15 cellular contexts compared by ENCODE assay signal in the genomic region with DNA sequence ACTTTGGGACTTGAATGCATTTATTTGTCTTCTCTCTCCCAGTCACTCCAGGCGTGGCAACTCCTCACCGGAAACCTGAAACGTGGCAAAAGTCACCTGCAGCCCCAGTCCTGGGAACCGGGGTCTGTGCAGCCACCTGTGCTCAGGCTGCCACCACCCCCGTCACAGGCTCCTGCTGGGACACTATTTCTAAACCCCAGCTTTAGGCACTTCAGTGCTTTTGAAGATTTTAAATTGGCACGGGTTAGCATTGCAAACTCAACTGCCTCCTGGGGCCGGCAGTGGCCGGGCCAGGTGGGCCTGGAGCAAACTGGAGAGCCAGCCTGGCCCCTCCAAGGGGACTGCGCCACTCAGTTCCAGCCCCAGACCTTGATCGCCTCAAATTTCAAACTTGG.
DNase-seq lines count a peak whose midpoint lies in the region; ATAC-seq, FAIRE-seq and TF ChIP-seq lines count a peak whose summit lies in the region.
"Had no signal": no experiment of that assay in that cellular context is flagged by ENCODE, and none has a peak within 500 bp of the region (broad histone marks: within the 10 kb centered on the region; RNA-seq: fewer than 3 reads in every experiment).

No MANE protein-coding gene starts in this region.

- FAIRE-seq in HepG2 (lab: Jason Lieb, UNC): no peak
- FAIRE-seq: A549, GM12878, GM18507, HTR-8/SVneo had no signal

- no peak overlapping the region for H3K9ac ChIP-seq in liver (ENCODE audit: low read depth in 1 of 2, low read length in 2 of 2)
- no peak overlapping the region for H3K9ac ChIP-seq in HepG2 (ENCODE audit: insufficient read depth, low read depth, low read length)
- H3K9ac ChIP-seq in colonic mucosa (ENCODE audit: low read depth in 2 of 2, low read length in 2 of 2): no peak overlapping the region

- no peak overlapping the region for H3K4me2 ChIP-seq in HepG2 (ENCODE audit: low read depth, low read length)
- H3K4me2 ChIP-seq: A549 had no signal

- H3K36me3 ChIP-seq in liver (ENCODE audit: control insufficient read depth in 4 of 4, insufficient read depth in 3 of 4, low read depth in 1 of 4, low read length in 3 of 4) (no peaks in the 10 kb centered on the region), HepG2 (replicated peaks in 1 of 2; ENCODE audit: control insufficient read depth in 1 of 2, insufficient read depth in 2 of 2, low read length in 2 of 2) (peaks cover 2 to 12% of the 10 kb centered on the region in 2 experiments; a peak in 1 of 5 replicates), right lobe of liver (no peaks in the 10 kb centered on the region), colonic mucosa (no peaks in the 10 kb centered on the region)

- TF ChIP-seq EP300 in HepG2 (IDR thresholded peaks at IDR 0.05; ENCODE audit: low read depth in 2 of 2, low read length in 2 of 2) (no peak), HepG2 (CRISPR knock-in tag; IDR thresholded peaks at IDR 0.05; ENCODE audit: borderline replicate concordance) (no peak)

- no peaks in the 10 kb centered on the region; the same call in 1 of the 2 replicates for H4K20me1 ChIP-seq in HepG2 (ENCODE audit: insufficient read depth, low read length)

- peaks cover 4% of the 10 kb centered on the region for H3K27me3 Mint-ChIP-seq in T-helper 17 cell

- peak overlapping the region; percentile 46 to 47 for H3K27ac ChIP-seq in liver (ENCODE audit: low read depth in 1 of 2, low read length in 2 of 2)
- no peak overlapping the region for H3K27ac ChIP-seq in HepG2 (ENCODE audit: extremely low read length, insufficient read depth, low read length)
- no peak overlapping the region for H3K27ac ChIP-seq in right lobe of liver
- no peak overlapping the region for H3K27ac ChIP-seq in colonic mucosa

- H3K27me3 ChIP-seq in liver (ENCODE audit: control insufficient read depth in 4 of 4, insufficient read depth in 4 of 4, low read length in 3 of 4) (no peaks in the 10 kb centered on the region), HepG2 (ENCODE audit: control insufficient read depth in 1 of 2, insufficient read depth in 2 of 2, low read length in 2 of 2) (no peaks in the 10 kb centered on the region), right lobe of liver (no peaks in the 10 kb centered on the region), colonic mucosa (no peaks in the 10 kb centered on the region)

- POLR2A ChIA-PET in HepG2 (lab: Yijun Ruan, JAX): no interaction called here

- TF ChIP-seq RAD21 in liver (IDR thresholded peaks at IDR 0.05) (no peak), HepG2 (CRISPR knock-in tag; IDR thresholded peaks at IDR 0.05) (no peak)

- no peak overlapping the region for H3K4me3 ChIP-seq in liver (ENCODE audit: low read depth in 1 of 3, low read length in 3 of 3)
- no peak overlapping the region for H3K4me3 ChIP-seq in HepG2 (replicated peaks in 1 of 3; ENCODE audit: insufficient read depth in 1 of 3, low read depth in 2 of 3, low read length in 3 of 3)
- no peak overlapping the region for H3K4me3 ChIP-seq in right lobe of liver
- H3K4me3 ChIP-seq in colonic mucosa: no peak overlapping the region
- H3K4me3 ChIP-seq: A549, GM12878 had no signal

- CTCF ChIA-PET in HepG2 (lab: Yijun Ruan, JAX; ENCODE audit: low intra/inter-chr PET ratio, low total read pairs): no interaction called here

- no peak for TF ChIP-seq CTCF in liver (IDR thresholded peaks at IDR 0.05; ENCODE audit: low read depth, low read length, missing input control)
- no peak for TF ChIP-seq CTCF in HepG2 (CRISPR knock-in tag; IDR thresholded peaks at IDR 0.05)
- no peak for TF ChIP-seq CTCF in right lobe of liver (IDR thresholded peaks at IDR 0.05)
- TF ChIP-seq CTCF in colonic mucosa (IDR thresholded peaks at IDR 0.05): no peak

- H3K27ac Mint-ChIP-seq in T-helper 17 cell: no peak overlapping the region
- H3K27ac Mint-ChIP-seq: CD8-positive, alpha-beta memory T cell; HFFc6 had no signal

- peaks cover 4% of the 10 kb centered on the region for H3K4me1 Mint-ChIP-seq in T-helper 17 cell
- H3K4me1 Mint-ChIP-seq: CD8-positive, alpha-beta memory T cell had no signal

- peak overlapping the region; percentile 31 for H3K4me3 Mint-ChIP-seq in T-helper 17 cell
- H3K4me3 Mint-ChIP-seq: CD8-positive, alpha-beta memory T cell; HFFc6 had no signal

- H3K79me2 ChIP-seq in HepG2 (ENCODE audit: insufficient read depth, low read length): peaks cover 2% of the 10 kb centered on the region

- H2AFZ ChIP-seq in HepG2 (ENCODE audit: low read length): no peak overlapping the region

- peaks cover 0 to 31% (median 21%) of the 10 kb centered on the region in 4 donors for H3K4me1 ChIP-seq in liver (ENCODE audit: control insufficient read depth in 4 of 4, insufficient read depth in 4 of 4, low read length in 3 of 4)
- peaks cover 21% of the 10 kb centered on the region for H3K4me1 ChIP-seq in HepG2 (ENCODE audit: insufficient read depth, low read length)
- peaks cover 0 to 40% (median 0%) of the 10 kb centered on the region in 4 donors for H3K4me1 ChIP-seq in right lobe of liver
- H3K4me1 ChIP-seq in colonic mucosa: no peaks in the 10 kb centered on the region

- in situ Hi-C loops in HepG2 (cut with HindIII; ENCODE audit: extremely low pct_ligation_motif_present, low pct_unique_long_range_greater_than_20kb): no loop called here

- H3K9me3 ChIP-seq in liver (ENCODE audit: control insufficient read depth in 4 of 4, low read length in 3 of 4): no peaks in the 10 kb centered on the region
- no peaks in the 10 kb centered on the region for H3K9me3 ChIP-seq in HepG2 (ENCODE audit: low read length)
- H3K9me3 ChIP-seq in T-helper 17 cell (ENCODE audit: control insufficient read depth, low read length, poor library complexity, severe bottlenecking): no peaks in the 10 kb centered on the region
- H3K9me3 ChIP-seq in right lobe of liver: no peaks in the 10 kb centered on the region
- H3K9me3 ChIP-seq in colonic mucosa: no peaks in the 10 kb centered on the region
- H3K9me3 ChIP-seq: A549 had no signal

- WGBS in liver: 83% methylated on average over 10 of the region's 10 CpGs
- WGBS in HepG2 (ENCODE audit: low lambda C conversion rate): 95% methylated on average over 7 of the region's 10 CpGs
- WGBS in right lobe of liver (ENCODE audit: insufficient coverage, low coverage, low lambda C conversion rate, missing lambda C conversion rate): 63% methylated on average over 5 of the region's 10 CpGs

- no peaks in the 10 kb centered on the region for H3K36me3 Mint-ChIP-seq in T-helper 17 cell (ENCODE audit: low read depth)
- H3K36me3 Mint-ChIP-seq: CD8-positive, alpha-beta memory T cell had no signal

- no peak for TF ChIP-seq POLR2A in HepG2 (IDR thresholded peaks at IDR 0.05; ENCODE audit: insufficient read depth in 1 of 2, low read depth in 2 of 2, low read length in 2 of 2)
- TF ChIP-seq POLR2A in right lobe of liver (IDR thresholded peaks at IDR 0.05): no peak

- DNase-seq in HepG2 (ENCODE audit: low spot score): no peak
- no peak for DNase-seq in T-helper 17 cell
- DNase-seq in right lobe of liver: peak in 2 of 3 donors; percentile 7 to 42
- no peak for DNase-seq in colonic mucosa
- DNase-seq in NCI-H748 treated with DMSO at 0.1 percent for 48 hours (lab: John Stamatoyannopoulos, UW): no peak
- DNase-seq in NCI-H1048 (lab: John Stamatoyannopoulos, UW): no peak
- DNase-seq: CD8-positive, alpha-beta memory T cell; DMS53; HCEC 1CT; HFFc6 had no signal

- no TSS peak for BruUV-seq in HepG2 (replicated peaks; lab: Mats Ljungman, UMichigan)

- no peak for ATAC-seq in HepG2
- no peak for ATAC-seq in T-helper 17 cell
- ATAC-seq in right lobe of liver: no peak
- ATAC-seq: A549, GM12878 had no signal

- intact Hi-C loops in HepG2 (cut with micrococcal nuclease; ENCODE audit: unreplicated experiment) (no loop called here), right lobe of liver (cut with DNase I) (no loop called here), colonic mucosa (cut with DNase I) (no loop called here)

TF ChIP-seq in liver, 16 proteins besides CTCF, POLR2A, EP300 and RAD21 (continues in another document):
- TF ChIP-seq SP1 (IDR thresholded peaks at IDR 0.05) (no peak), YY1 (IDR thresholded peaks at IDR 0.05) (no peak)

TF ChIP-seq in HepG2, 621 proteins besides CTCF, POLR2A, EP300 and RAD21 (continues in another document):
- TF ChIP-seq GZF1 (CRISPR knock-in tag; IDR thresholded peaks at IDR 0.05) (no peak), ZNF124 (CRISPR knock-in tag; IDR thresholded peaks at IDR 0.05) (no peak)
- TF ChIP-seq, protein P1, sequence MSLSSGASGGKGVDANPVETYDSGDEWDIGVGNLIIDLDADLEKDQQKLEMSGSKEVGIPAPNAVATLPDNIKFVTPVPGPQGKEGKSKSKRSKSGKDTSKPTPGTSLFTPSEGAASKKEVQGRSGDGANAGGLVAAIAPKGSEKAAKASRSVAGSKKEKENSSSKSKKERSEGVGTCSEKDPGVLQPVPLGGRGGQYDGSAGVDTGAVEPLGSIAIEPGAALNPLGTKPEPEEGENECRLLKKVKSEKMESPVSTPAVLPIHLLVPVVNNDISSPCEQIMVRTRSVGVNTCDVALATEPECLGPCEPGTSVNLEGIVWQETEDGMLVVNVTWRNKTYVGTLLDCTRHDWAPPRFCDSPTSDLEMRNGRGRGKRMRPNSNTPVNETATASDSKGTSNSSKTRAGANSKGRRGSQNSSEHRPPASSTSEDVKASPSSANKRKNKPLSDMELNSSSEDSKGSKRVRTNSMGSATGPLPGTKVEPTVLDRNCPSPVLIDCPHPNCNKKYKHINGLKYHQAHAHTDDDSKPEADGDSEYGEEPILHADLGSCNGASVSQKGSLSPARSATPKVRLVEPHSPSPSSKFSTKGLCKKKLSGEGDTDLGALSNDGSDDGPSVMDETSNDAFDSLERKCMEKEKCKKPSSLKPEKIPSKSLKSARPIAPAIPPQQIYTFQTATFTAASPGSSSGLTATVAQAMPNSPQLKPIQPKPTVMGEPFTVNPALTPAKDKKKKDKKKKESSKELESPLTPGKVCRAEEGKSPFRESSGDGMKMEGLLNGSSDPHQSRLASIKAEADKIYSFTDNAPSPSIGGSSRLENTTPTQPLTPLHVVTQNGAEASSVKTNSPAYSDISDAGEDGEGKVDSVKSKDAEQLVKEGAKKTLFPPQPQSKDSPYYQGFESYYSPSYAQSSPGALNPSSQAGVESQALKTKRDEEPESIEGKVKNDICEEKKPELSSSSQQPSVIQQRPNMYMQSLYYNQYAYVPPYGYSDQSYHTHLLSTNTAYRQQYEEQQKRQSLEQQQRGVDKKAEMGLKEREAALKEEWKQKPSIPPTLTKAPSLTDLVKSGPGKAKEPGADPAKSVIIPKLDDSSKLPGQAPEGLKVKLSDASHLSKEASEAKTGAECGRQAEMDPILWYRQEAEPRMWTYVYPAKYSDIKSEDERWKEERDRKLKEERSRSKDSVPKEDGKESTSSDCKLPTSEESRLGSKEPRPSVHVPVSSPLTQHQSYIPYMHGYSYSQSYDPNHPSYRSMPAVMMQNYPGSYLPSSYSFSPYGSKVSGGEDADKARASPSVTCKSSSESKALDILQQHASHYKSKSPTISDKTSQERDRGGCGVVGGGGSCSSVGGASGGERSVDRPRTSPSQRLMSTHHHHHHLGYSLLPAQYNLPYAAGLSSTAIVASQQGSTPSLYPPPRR (CRISPR knock-in tag; IDR thresholded peaks at IDR 0.05; ENCODE audit: borderline replicate concordance): no peak

Comparison
In these comparisons a context has a peak if more than half of its experiments do, and no peak if none do; other contexts are left out.
1. H3K27ac ChIP-seq: peak in liver (2 of 2); none in HepG2 (single experiment), right lobe of liver (0 of 3) and colonic mucosa (single experiment).
2. DNase-seq: peak in right lobe of liver (2 of 3); none in HepG2 (single experiment), T-helper 17 cell (0 of 3), colonic mucosa (single experiment), NCI-H748 treated with DMSO at 0.1 percent for 48 hours (single experiment) and NCI-H1048 (single experiment).